23 cellular contexts compared by ENCODE assay signal in genomic region chr10:54962134-54962900, GRCh38.
"Had no signal": no experiment of that assay in that cellular context is flagged by ENCODE, and none has a peak within 500 bp of the region (broad histone marks: within the 10 kb centered on the region; RNA-seq: fewer than 3 reads in every experiment).

No MANE protein-coding gene starts in this region.

- ATAC-seq: esophagus mucosa; gastrocnemius medialis; left lobe of liver; naive thymus-derived CD8-positive, alpha-beta T cell; stimulated activated naive CD8-positive, alpha-beta T cell treated with anti-CD3 and anti-CD28 coated beads, Interleukin-15, amount 100 ng/mL, for 72 hours had no signal

- H3K27ac Mint-ChIP-seq: endodermal cell; naive thymus-derived CD8-positive, alpha-beta T cell; nephron progenitor cell; stimulated activated naive CD8-positive, alpha-beta T cell treated with anti-CD3 and anti-CD28 coated beads, Interleukin-15, amount 100 ng/mL, for 72 hours had no signal

- H3K27me3 Mint-ChIP-seq: naive thymus-derived CD8-positive, alpha-beta T cell; stimulated activated naive CD8-positive, alpha-beta T cell treated with anti-CD3 and anti-CD28 coated beads, Interleukin-15, amount 100 ng/mL, for 72 hours had no signal

- H3K27me3 ChIP-seq: gastrocnemius medialis, sigmoid colon, suprapubic skin, transverse colon had no signal

- H3K4me3 Mint-ChIP-seq: endodermal cell; naive thymus-derived CD8-positive, alpha-beta T cell; nephron progenitor cell; stimulated activated naive CD8-positive, alpha-beta T cell treated with anti-CD3 and anti-CD28 coated beads, Interleukin-15, amount 100 ng/mL, for 72 hours had no signal

- H3K4me1 ChIP-seq: gastrocnemius medialis, prostate gland, sigmoid colon, suprapubic skin, transverse colon had no signal

- DNase-seq: cerebellar nuclear complex; effector CD8-positive, alpha-beta T cell; endodermal cell; foreskin fibroblast; gastrocnemius medialis; head of caudate nucleus; mesenchymal stem cell; midbrain; naive thymus-derived CD8-positive, alpha-beta T cell; nephron progenitor cell; nucleus accumbens; right cardiac atrium; sigmoid colon; stimulated activated CD4-positive, alpha-beta T cell treated with anti-CD3 and anti-CD28 coated beads, Interleukin-4, amount 100 ng/mL, for 4 hours; stimulated activated naive CD4-positive, alpha-beta T cell; stimulated activated naive CD8-positive, alpha-beta T cell treated with anti-CD3 and anti-CD28 coated beads, Interleukin-15, amount 100 ng/mL, for 72 hours; transverse colon had no signal

- H3K36me3 Mint-ChIP-seq: naive thymus-derived CD8-positive, alpha-beta T cell had no signal

- H3K9me3 ChIP-seq: gastrocnemius medialis, prostate gland, sigmoid colon, suprapubic skin, transverse colon had no signal

- H3K4me3 ChIP-seq: dorsolateral prefrontal cortex, gastrocnemius medialis, prostate gland, sigmoid colon, suprapubic skin, transverse colon had no signal

- H3K27ac ChIP-seq: dorsolateral prefrontal cortex, epithelial cell of prostate, gastrocnemius medialis, prostate gland, sigmoid colon, suprapubic skin, transverse colon had no signal

- H3K4me1 Mint-ChIP-seq: endodermal cell; naive thymus-derived CD8-positive, alpha-beta T cell; nephron progenitor cell; stimulated activated naive CD8-positive, alpha-beta T cell treated with anti-CD3 and anti-CD28 coated beads, Interleukin-15, amount 100 ng/mL, for 72 hours had no signal

- H3K36me3 ChIP-seq: gastrocnemius medialis, prostate gland, sigmoid colon, suprapubic skin, transverse colon had no signal
